In genomic region chr19:55037603-55038002, GRCh38 we compare ENCODE assay signal across 2 cellular contexts.
TF ChIP-seq lines count a peak whose summit lies in the region.

No MANE protein-coding gene starts in this region.

TF ChIP-seq in HEK293, 187 proteins besides CTCF, POLR2A, EP300 and RAD21:
- peak; percentile 60; the same call in 1 of the 2 replicates for TF ChIP-seq EGR2 (tag by site-specific recombination; IDR thresholded peaks at IDR 0.05; ENCODE audit: low read depth)
- TF ChIP-seq ZFHX2 (tag by site-specific recombination; conservative IDR thresholded peaks at IDR 0.05) = peak; percentile 55; the same call in 1 of the 2 replicates

TF ChIP-seq in K562, 482 proteins besides CTCF, POLR2A, EP300 and RAD21:
- TF ChIP-seq YY1 (IDR thresholded peaks at IDR 0.05; ENCODE audit: borderline replicate concordance in 1 of 3, control insufficient read depth in 1 of 3, extremely low read depth in 1 of 3, insufficient read depth in 3 of 3, insufficient read length in 1 of 3, insufficient replicate concordance in 2 of 3, low read depth in 1 of 3, low read length in 2 of 3) (peak in 1 of 3 experiments; percentile 32), CREB3 (tag; conservative IDR thresholded peaks at IDR 0.05; ENCODE audit: low read depth) (0 out of 2 replicates have a peak, but pooled peaks have one; percentile 22), EGR1 (conservative IDR thresholded peaks at IDR 0.05) (peak; percentile 74), ZNF384 (IDR thresholded peaks at IDR 0.05; ENCODE audit: low read depth, low read length) (peak; percentile 35), FOXK2 (conservative IDR thresholded peaks at IDR 0.05 in 1 of 2, IDR thresholded peaks at IDR 0.05 in 1 of 2; ENCODE audit: low read depth in 2 of 2) (0 out of 4 replicates have a peak, but pooled peaks of 1 of the 2 experiments have one; percentile 18)
TF ChIP-seq in K562: peak in this region for 5; not testable (repeated sequence) for 477.
